ENCODE assay signal across 21 cellular contexts in genomic region chr3:108047987-108048386, GRCh38. TPM values are rescaled to one million over a fixed set of nuclear protein-coding genes. Genes with fewer than 3 reads are reported as not detected.
DNase-seq lines count a peak whose midpoint lies in the region; ATAC-seq and TF ChIP-seq lines count a peak whose summit lies in the region.
"Had no signal": no experiment of that assay in that cellular context is flagged by ENCODE, and none has a peak within 500 bp of the region (broad histone marks: within the 10 kb centered on the region; RNA-seq: fewer than 3 reads in every experiment).

No MANE protein-coding gene starts in this region.

- intact Hi-C loops in CD8-positive, alpha-beta T cell (cut with DNase I, micrococcal nuclease), result loop anchor here (10.0 kb wide), 2 partner anchors 123 to 357 kb away; no protein-coding TSS in a partner anchor
- intact Hi-C loops in Caco-2 (cut with micrococcal nuclease; ENCODE audit: unreplicated experiment), result no loop called here

- TF ChIP-seq CTCF in CD8-positive, alpha-beta T cell (IDR thresholded peaks at IDR 0.05), result no peak
- TF ChIP-seq CTCF in Caco-2 (IDR thresholded peaks at IDR 0.05; ENCODE audit: insufficient read depth in 1 of 2, low read depth in 1 of 2, low read length in 1 of 2, severe bottlenecking in 1 of 2, unreplicated experiment in 1 of 2), result no peak

- H3K4me1 Mint-ChIP-seq in activated T-cell treated with anti-CD3 and anti-CD28 coated beads, Interleukin-2, amount 50 U/mL, for 72 hours (ENCODE audit: low read depth), result peaks cover 20% of the 10 kb centered on the region
- peaks cover 27% of the 10 kb centered on the region for H3K4me1 Mint-ChIP-seq in activated T-cell treated with anti-CD3 and anti-CD28 coated beads, Interleukin-2, amount 50 U/mL, for 4 hours (ENCODE audit: low read depth)
- peaks cover 39% of the 10 kb centered on the region for H3K4me1 Mint-ChIP-seq in CD8-positive, alpha-beta T cell (ENCODE audit: low read depth)
- H3K4me1 Mint-ChIP-seq in activated naive CD8-positive, alpha-beta T cell treated with anti-CD3 and anti-CD28 coated beads for 36 hours, result peaks cover 9% of the 10 kb centered on the region
- H3K4me1 Mint-ChIP-seq in stimulated activated effector memory CD8-positive, alpha-beta T cell treated with anti-CD3 and anti-CD28 coated beads, Interleukin-12 subunit alpha, Interleukin-12 subunit beta, amount 100 ng/mL, for 72 hours, result peaks cover 57% of the 10 kb centered on the region
- peaks cover under 1% of the 10 kb centered on the region for H3K4me1 Mint-ChIP-seq in Caco-2 (ENCODE audit: low read depth, unreplicated experiment)
- H3K4me1 Mint-ChIP-seq in stimulated activated naive CD8-positive, alpha-beta T cell treated with anti-CD3 and anti-CD28 coated beads, Interleukin-15, amount 100 ng/mL, for 72 hours, result peaks cover 31% of the 10 kb centered on the region

- POLR2A ChIA-PET in CD8-positive, alpha-beta T cell (lab: Charles Lee), result no interaction called here
- POLR2A ChIA-PET in Caco-2 (lab: Charles Lee), result no interaction called here

- H3K4me1 ChIP-seq in CD8-positive, alpha-beta T cell (ENCODE audit: insufficient read depth, low read length), result no peaks in the 10 kb centered on the region
- no peaks in the 10 kb centered on the region for H3K4me1 ChIP-seq in Caco-2
- H3K4me1 ChIP-seq: A549 had no signal

- H3K27me3 Mint-ChIP-seq in activated T-cell treated with anti-CD3 and anti-CD28 coated beads, Interleukin-2, amount 50 U/mL, for 72 hours (ENCODE audit: low read depth), result no peaks in the 10 kb centered on the region
- H3K27me3 Mint-ChIP-seq in activated T-cell treated with anti-CD3 and anti-CD28 coated beads, Interleukin-2, amount 50 U/mL, for 4 hours (ENCODE audit: low read depth), result no peaks in the 10 kb centered on the region
- no peaks in the 10 kb centered on the region for H3K27me3 Mint-ChIP-seq in CD8-positive, alpha-beta T cell (ENCODE audit: low read depth)
- H3K27me3 Mint-ChIP-seq in activated naive CD8-positive, alpha-beta T cell treated with anti-CD3 and anti-CD28 coated beads for 36 hours, result no peaks in the 10 kb centered on the region
- peaks cover 3% of the 10 kb centered on the region for H3K27me3 Mint-ChIP-seq in Caco-2 (ENCODE audit: insufficient read depth, unreplicated experiment)
- no peaks in the 10 kb centered on the region for H3K27me3 Mint-ChIP-seq in stimulated activated naive CD8-positive, alpha-beta T cell treated with anti-CD3 and anti-CD28 coated beads, Interleukin-15, amount 100 ng/mL, for 72 hours
- H3K27me3 Mint-ChIP-seq: CD4-positive, alpha-beta T cell had no signal

- CTCF ChIA-PET in CD8-positive, alpha-beta T cell (lab: Charles Lee), result interaction anchor here (1.4 kb wide), 1 partner anchor 13 kb away, joined by 3 read pairs; no protein-coding TSS in a partner anchor
- CTCF ChIA-PET in Caco-2 (lab: Charles Lee), result no interaction called here

- H3K9me3 ChIP-seq in CD8-positive, alpha-beta T cell (ENCODE audit: low read length), result no peaks in the 10 kb centered on the region
- no peaks in the 10 kb centered on the region for H3K9me3 ChIP-seq in Caco-2
- H3K9me3 ChIP-seq: A549 had no signal

- no TSS peak for BruUV-seq in Caco-2 (replicated peaks; lab: Mats Ljungman, UMichigan)

- H3K4me3 ChIP-seq in CD8-positive, alpha-beta T cell (ENCODE audit: low read depth, low read length), result no peak overlapping the region
- no peak overlapping the region for H3K4me3 ChIP-seq in Caco-2 (ENCODE audit: low read depth, low read length)
- H3K4me3 ChIP-seq: A549 had no signal

- peak overlapping the region in 1 of 2 donors; percentile 49 for H3K4me3 Mint-ChIP-seq in activated T-cell treated with anti-CD3 and anti-CD28 coated beads, Interleukin-2, amount 50 U/mL, for 72 hours
- H3K4me3 Mint-ChIP-seq in activated T-cell treated with anti-CD3 and anti-CD28 coated beads, Interleukin-2, amount 50 U/mL, for 4 hours, result no peak overlapping the region
- H3K4me3 Mint-ChIP-seq in CD8-positive, alpha-beta T cell, result no peak overlapping the region
- no peak overlapping the region for H3K4me3 Mint-ChIP-seq in activated naive CD8-positive, alpha-beta T cell treated with anti-CD3 and anti-CD28 coated beads for 36 hours
- no peak overlapping the region for H3K4me3 Mint-ChIP-seq in stimulated activated effector memory CD8-positive, alpha-beta T cell treated with anti-CD3 and anti-CD28 coated beads, Interleukin-12 subunit alpha, Interleukin-12 subunit beta, amount 100 ng/mL, for 72 hours
- H3K4me3 Mint-ChIP-seq in Caco-2 (ENCODE audit: unreplicated experiment), result no peak overlapping the region
- no peak overlapping the region for H3K4me3 Mint-ChIP-seq in stimulated activated naive CD8-positive, alpha-beta T cell treated with anti-CD3 and anti-CD28 coated beads, Interleukin-15, amount 100 ng/mL, for 72 hours
- H3K4me3 Mint-ChIP-seq: CD4-positive, alpha-beta T cell had no signal

- peak overlapping the region; percentile 77 for H3K27ac Mint-ChIP-seq in activated T-cell treated with anti-CD3 and anti-CD28 coated beads, Interleukin-2, amount 50 U/mL, for 72 hours
- H3K27ac Mint-ChIP-seq in CD8-positive, alpha-beta T cell, result peak overlapping the region; percentile 52
- peak overlapping the region; percentile 6 for H3K27ac Mint-ChIP-seq in activated naive CD8-positive, alpha-beta T cell treated with anti-CD3 and anti-CD28 coated beads for 36 hours
- H3K27ac Mint-ChIP-seq in stimulated activated effector memory CD8-positive, alpha-beta T cell treated with anti-CD3 and anti-CD28 coated beads, Interleukin-12 subunit alpha, Interleukin-12 subunit beta, amount 100 ng/mL, for 72 hours, result peak overlapping the region; percentile 85
- H3K27ac Mint-ChIP-seq in Caco-2 (ENCODE audit: unreplicated experiment), result no peak overlapping the region
- no peak overlapping the region for H3K27ac Mint-ChIP-seq in stimulated activated naive CD8-positive, alpha-beta T cell treated with anti-CD3 and anti-CD28 coated beads, Interleukin-15, amount 100 ng/mL, for 72 hours
- H3K27ac Mint-ChIP-seq: CD4-positive, alpha-beta T cell had no signal

- H3K36me3 Mint-ChIP-seq in activated T-cell treated with anti-CD3 and anti-CD28 coated beads, Interleukin-2, amount 50 U/mL, for 72 hours (ENCODE audit: insufficient read depth in 2 of 2), result peaks cover 8 to 30% of the 10 kb centered on the region in 2 donors
- peaks cover 45% of the 10 kb centered on the region for H3K36me3 Mint-ChIP-seq in activated T-cell treated with anti-CD3 and anti-CD28 coated beads, Interleukin-2, amount 50 U/mL, for 4 hours (ENCODE audit: insufficient read depth)
- peaks cover 78% of the 10 kb centered on the region for H3K36me3 Mint-ChIP-seq in CD8-positive, alpha-beta T cell
- H3K36me3 Mint-ChIP-seq in activated naive CD8-positive, alpha-beta T cell treated with anti-CD3 and anti-CD28 coated beads for 36 hours, result peaks cover 40% of the 10 kb centered on the region
- H3K36me3 Mint-ChIP-seq in stimulated activated effector memory CD8-positive, alpha-beta T cell treated with anti-CD3 and anti-CD28 coated beads, Interleukin-12 subunit alpha, Interleukin-12 subunit beta, amount 100 ng/mL, for 72 hours, result peaks cover 98% of the 10 kb centered on the region
- no peaks in the 10 kb centered on the region for H3K36me3 Mint-ChIP-seq in Caco-2 (ENCODE audit: insufficient read depth, unreplicated experiment)

- H3K36me3 ChIP-seq in CD8-positive, alpha-beta T cell (ENCODE audit: insufficient read depth, low read length), result peaks cover 18% of the 10 kb centered on the region
- no peaks in the 10 kb centered on the region for H3K36me3 ChIP-seq in Caco-2 (ENCODE audit: control insufficient read depth, insufficient read depth, low read length)

- no peak for DNase-seq in activated T-cell treated with anti-CD3 and anti-CD28 coated beads, Interleukin-2, amount 50 U/mL, for 72 hours
- no peak for DNase-seq in activated T-cell treated with anti-CD3 and anti-CD28 coated beads, Interleukin-2, amount 50 U/mL, for 4 hours
- no peak for DNase-seq in CD8-positive, alpha-beta T cell
- no peak for DNase-seq in activated naive CD8-positive, alpha-beta T cell treated with anti-CD3 and anti-CD28 coated beads for 36 hours
- no peak for DNase-seq in stimulated activated effector memory CD8-positive, alpha-beta T cell treated with anti-CD3 and anti-CD28 coated beads, Interleukin-12 subunit alpha, Interleukin-12 subunit beta, amount 100 ng/mL, for 72 hours (ENCODE audit: low spot score in 2 of 2)
- DNase-seq in Caco-2, result no peak
- DNase-seq in stimulated activated naive CD8-positive, alpha-beta T cell treated with anti-CD3 and anti-CD28 coated beads, Interleukin-15, amount 100 ng/mL, for 72 hours, result no peak
- DNase-seq: CD4-positive, alpha-beta T cell; DMS53; GDM1; IMR-90; NCI-H1105; NCI-H146; NCI-H2029; NCI-H2227 treated with DMSO at 0.1 percent for 48 hours; NCI-H510A treated with DMSO at 0.1 percent for 48 hours; NCI-H748 treated with DMSO at 0.1 percent for 48 hours; SIG-M5 had no signal

- no peaks in the 10 kb centered on the region for H3K9me3 Mint-ChIP-seq in activated T-cell treated with anti-CD3 and anti-CD28 coated beads, Interleukin-2, amount 50 U/mL, for 72 hours
- H3K9me3 Mint-ChIP-seq in activated T-cell treated with anti-CD3 and anti-CD28 coated beads, Interleukin-2, amount 50 U/mL, for 4 hours, result no peaks in the 10 kb centered on the region
- H3K9me3 Mint-ChIP-seq in CD8-positive, alpha-beta T cell, result no peaks in the 10 kb centered on the region
- no peaks in the 10 kb centered on the region for H3K9me3 Mint-ChIP-seq in activated naive CD8-positive, alpha-beta T cell treated with anti-CD3 and anti-CD28 coated beads for 36 hours
- no peaks in the 10 kb centered on the region for H3K9me3 Mint-ChIP-seq in stimulated activated effector memory CD8-positive, alpha-beta T cell treated with anti-CD3 and anti-CD28 coated beads, Interleukin-12 subunit alpha, Interleukin-12 subunit beta, amount 100 ng/mL, for 72 hours
- no peaks in the 10 kb centered on the region for H3K9me3 Mint-ChIP-seq in Caco-2 (ENCODE audit: unreplicated experiment)
- no peaks in the 10 kb centered on the region for H3K9me3 Mint-ChIP-seq in stimulated activated naive CD8-positive, alpha-beta T cell treated with anti-CD3 and anti-CD28 coated beads, Interleukin-15, amount 100 ng/mL, for 72 hours
- H3K9me3 Mint-ChIP-seq: CD4-positive, alpha-beta T cell had no signal

- ATAC-seq in activated T-cell treated with anti-CD3 and anti-CD28 coated beads, Interleukin-2, amount 50 U/mL, for 72 hours (replicated peaks in 1 of 2), result peak in 1 of 2 donors; percentile 7
- no peak for ATAC-seq in activated T-cell treated with anti-CD3 and anti-CD28 coated beads, Interleukin-2, amount 50 U/mL, for 4 hours
- ATAC-seq in CD8-positive, alpha-beta T cell, result no peak
- ATAC-seq in stimulated activated effector memory CD8-positive, alpha-beta T cell treated with anti-CD3 and anti-CD28 coated beads, Interleukin-12 subunit alpha, Interleukin-12 subunit beta, amount 100 ng/mL, for 72 hours, result peak; percentile 63
- no peak for ATAC-seq in GM18519 (IDR thresholded peaks at IDR 0.05; ENCODE audit: low FRiP score, unreplicated experiment)
- no peak for ATAC-seq in stimulated activated naive CD8-positive, alpha-beta T cell treated with anti-CD3 and anti-CD28 coated beads, Interleukin-15, amount 100 ng/mL, for 72 hours
- ATAC-seq: A549, Panc1 had no signal

- no peak overlapping the region for H3K27ac ChIP-seq in CD8-positive, alpha-beta T cell (ENCODE audit: low read depth, low read length)
- H3K27ac ChIP-seq: A549 had no signal

- H3K27me3 ChIP-seq in CD8-positive, alpha-beta T cell (ENCODE audit: insufficient read depth, low read length), result no peaks in the 10 kb centered on the region
- H3K27me3 ChIP-seq in Caco-2 (replicated peaks; ENCODE audit: control insufficient read depth, insufficient read depth, low read length), result no peaks in the 10 kb centered on the region

RNA-seq across cellular contexts. Expression of gene CD47, which starts 42.8 kb away (rescaled TPM):
- 100 to 1,000 TPM; 139 to 153 TPM for total RNA-seq in activated T-cell treated with anti-CD3 and anti-CD28 coated beads, Interleukin-2, amount 50 U/mL, for 72 hours
- total RNA-seq in activated T-cell treated with anti-CD3 and anti-CD28 coated beads, Interleukin-2, amount 50 U/mL, for 4 hours, result 100 to 1,000 TPM; 112 to 126 (median 115) TPM
- total RNA-seq in CD8-positive, alpha-beta T cell, result 100 to 1,000 TPM; 118 to 125 TPM
- total RNA-seq in activated naive CD8-positive, alpha-beta T cell treated with anti-CD3 and anti-CD28 coated beads for 36 hours, result 10 to 100 TPM; 84.7 to 85.2 TPM
- total RNA-seq in Caco-2 (2022), result 15.5 and 15.8 TPM in 2 replicates

Comparison
In these comparisons a context has a peak if more than half of its experiments do, and no peak if none do; other contexts are left out.
1. H3K27ac Mint-ChIP-seq: peak in activated T-cell treated with anti-CD3 and anti-CD28 coated beads, Interleukin-2, amount 50 U/mL, for 72 hours (single experiment), CD8-positive, alpha-beta T cell (single experiment), activated naive CD8-positive, alpha-beta T cell treated with anti-CD3 and anti-CD28 coated beads for 36 hours (single experiment) and stimulated activated effector memory CD8-positive, alpha-beta T cell treated with anti-CD3 and anti-CD28 coated beads, Interleukin-12 subunit alpha, Interleukin-12 subunit beta, amount 100 ng/mL, for 72 hours (single experiment); none in Caco-2 (single experiment) and stimulated activated naive CD8-positive, alpha-beta T cell treated with anti-CD3 and anti-CD28 coated beads, Interleukin-15, amount 100 ng/mL, for 72 hours (0 of 2).